In the genomic region with DNA sequence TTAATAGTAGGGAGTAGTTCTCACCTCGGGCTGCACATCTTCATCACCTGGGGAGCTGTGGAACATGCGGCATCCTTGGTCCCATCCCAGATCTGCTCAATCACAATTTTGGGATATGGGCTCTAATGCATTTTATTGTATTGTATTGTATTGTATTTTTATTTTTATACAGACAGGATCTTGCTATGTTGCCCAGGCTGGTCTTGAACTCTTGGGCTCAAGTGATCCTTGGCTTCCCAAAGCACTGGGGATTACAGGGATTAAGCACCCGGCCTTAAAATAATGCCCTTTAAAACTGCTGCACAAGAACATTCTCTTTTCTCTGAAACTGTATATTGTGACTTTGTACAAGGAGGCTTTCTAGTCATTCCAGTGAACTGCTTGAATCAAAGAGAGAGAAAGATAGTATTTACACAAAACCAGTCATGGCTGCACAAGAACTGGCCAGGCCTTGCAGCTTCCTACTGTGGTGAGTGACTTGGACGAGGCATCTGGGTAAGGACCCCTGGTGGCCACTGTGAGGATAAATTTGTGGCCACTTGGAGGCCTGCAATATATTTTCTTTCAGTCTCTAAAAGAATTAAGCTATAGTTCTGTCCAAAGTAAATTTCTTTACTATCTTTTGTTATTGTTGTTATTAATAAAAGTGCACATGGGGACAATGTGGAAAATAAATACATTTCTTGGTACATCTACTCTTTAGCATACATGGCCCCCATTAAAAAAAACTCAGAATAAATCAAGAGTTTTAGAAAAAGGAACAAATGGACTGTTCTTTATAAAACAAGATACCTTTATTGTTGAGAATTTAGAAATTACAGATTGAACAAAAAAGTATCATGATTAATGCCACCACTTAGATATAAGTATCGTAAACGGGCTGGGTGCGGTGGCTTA, we compare ENCODE assay signal across 8 cellular contexts. TPM values are rescaled to one million over a fixed set of nuclear protein-coding genes. Genes with fewer than 3 reads are reported as not detected.
A peak's percentile ranks its signal among the peaks of the same experiment; 100 is the strongest.
DNase-seq lines count a peak whose midpoint lies in the region; ATAC-seq and TF ChIP-seq lines count a peak whose summit lies in the region.

No MANE protein-coding gene starts in this region.

- DNase-seq in GF-D8 (lab: John Stamatoyannopoulos, UW): peak; percentile 47
- peak; percentile 77 for DNase-seq in NCI-H2227 (lab: John Stamatoyannopoulos, UW; ENCODE audit: unreplicated experiment)
- no peak for DNase-seq in activated B cell treated with CpG ODN at 0.5 μM for 24 hours
- peak in 34 of 61 donors; percentile 2 to 61 (median 14) for DNase-seq in caudate nucleus (lab: John Stamatoyannopoulos, UW)
- peak; percentile 55 for DNase-seq in kidney glomerular epithelial cell (lab: John Stamatoyannopoulos, UW)
- peak; percentile 38 to 51 for DNase-seq in stimulated activated CD4-positive, alpha-beta T cell treated with anti-CD3 and anti-CD28 coated beads, Interleukin-2, amount 100 ng/mL, for 48 hours
- no peak for DNase-seq in mesenteric fat pad (ENCODE audit: low spot score)

- CTCF ChIA-PET in activated B cell treated with CpG ODN at 0.5 μM for 24 hours (lab: Charles Lee): interaction anchor here (0.6 to 3.7 kb wide), 25 partner anchors 9 to 928 kb away, joined by 3 to 82 read pairs (median 4); a partner anchor contains a TSS

- H3K4me3 Mint-ChIP-seq in activated B cell treated with CpG ODN at 0.5 μM for 24 hours: no peak overlapping the region

- ATAC-seq in HG02610 (IDR thresholded peaks at IDR 0.05; ENCODE audit: unreplicated experiment) (peak; percentile 75), activated B cell treated with CpG ODN at 0.5 μM for 24 hours (ENCODE audit: low read depth) (peak; percentile 88)

- H3K27me3 Mint-ChIP-seq in activated B cell treated with CpG ODN at 0.5 μM for 24 hours: no peaks in the 10 kb centered on the region

- no peaks in the 10 kb centered on the region for H3K9me3 Mint-ChIP-seq in activated B cell treated with CpG ODN at 0.5 μM for 24 hours

- no peak overlapping the region for H3K27ac ChIP-seq in caudate nucleus (ENCODE audit: low read depth, low read length)

- peaks cover 2% of the 10 kb centered on the region for H3K4me1 Mint-ChIP-seq in activated B cell treated with CpG ODN at 0.5 μM for 24 hours

- no peak overlapping the region for H3K27ac Mint-ChIP-seq in activated B cell treated with CpG ODN at 0.5 μM for 24 hours

- H3K36me3 Mint-ChIP-seq in activated B cell treated with CpG ODN at 0.5 μM for 24 hours (ENCODE audit: low read depth): peaks cover 9% of the 10 kb centered on the region

- POLR2A ChIA-PET in activated B cell treated with CpG ODN at 0.5 μM for 24 hours (lab: Charles Lee): no interaction called here

- peak; percentile 34 for TF ChIP-seq CTCF in activated B cell treated with CpG ODN at 0.5 μM for 24 hours (IDR thresholded peaks at IDR 0.05)

- intact Hi-C loops in activated B cell treated with CpG ODN at 0.5 μM for 24 hours (cut with micrococcal nuclease): loop anchor here (1.0 to 5.0 kb wide), 4 partner anchors 86 to 928 kb away; a partner anchor contains a TSS

RNA-seq across cellular contexts. Expression of a gene that starts 48.0 kb away (rescaled TPM):
- 13.9 and 19.1 TPM in 2 replicates for total RNA-seq in activated B cell treated with CpG ODN at 0.5 μM for 24 hours
- total RNA-seq in mesenteric fat pad: 27.4 TPM

Comparison
In these comparisons a context has a peak if more than half of its experiments do, and no peak if none do; other contexts are left out.
1. DNase-seq: peak in GF-D8 (single experiment), NCI-H2227 (single experiment), caudate nucleus (34 of 61), kidney glomerular epithelial cell (single experiment) and stimulated activated CD4-positive, alpha-beta T cell treated with anti-CD3 and anti-CD28 coated beads, Interleukin-2, amount 100 ng/mL, for 48 hours (2 of 2); none in activated B cell treated with CpG ODN at 0.5 μM for 24 hours (single experiment) and mesenteric fat pad (single experiment).